ENCODE assay signal across 13 cellular contexts in the genomic region with DNA sequence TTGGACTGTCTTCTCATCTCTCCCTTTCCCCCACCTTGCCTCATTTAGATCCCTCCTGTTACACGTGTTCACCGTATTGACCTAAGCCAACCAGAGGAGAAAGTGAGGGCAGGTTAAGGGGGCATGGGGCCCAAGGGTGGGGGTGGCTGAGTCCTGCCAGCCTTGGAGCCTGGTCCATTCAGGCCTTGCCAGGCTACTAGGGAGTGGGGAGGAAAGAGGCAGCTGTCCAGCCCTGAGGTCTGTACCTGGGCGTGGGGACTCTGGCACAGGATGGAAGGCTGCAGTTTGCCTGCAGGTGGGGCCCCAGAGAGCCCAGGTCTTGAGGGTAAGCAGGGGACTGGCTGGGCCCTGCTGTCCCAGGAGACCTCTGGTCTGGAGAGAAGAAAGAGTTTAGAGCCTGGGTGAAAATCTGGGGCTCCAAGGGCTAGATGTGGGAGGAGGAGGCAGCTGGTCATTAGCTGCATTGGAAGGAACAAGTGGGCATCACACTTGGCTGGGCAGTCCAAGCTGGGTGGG.
DNase-seq lines count a peak whose midpoint lies in the region; TF ChIP-seq lines count a peak whose summit lies in the region.
"Had no signal": no experiment of that assay in that cellular context is flagged by ENCODE, and none has a peak within 500 bp of the region (broad histone marks: within the 10 kb centered on the region; RNA-seq: fewer than 3 reads in every experiment).

No MANE protein-coding gene starts in this region.

- peak overlapping the region; percentile 32; the same call in 1 of the 2 replicates for H3K9ac ChIP-seq in OCI-LY1 (ENCODE audit: low read length)

- H3K27ac ChIP-seq in OCI-LY1 (ENCODE audit: low read depth, low read length, poor library complexity, severe bottlenecking) (peak overlapping the region; percentile 97), left ventricle myocardium inferior (replicated peaks) (peak overlapping the region; percentile 86), temporal lobe (ENCODE audit: low read depth, low read length) (peak overlapping the region; percentile 48), substantia nigra (ENCODE audit: low read depth, low read length, poor library complexity, severe bottlenecking) (no peak overlapping the region)
- H3K27ac ChIP-seq: lower lobe of right lung had no signal

- TF ChIP-seq CTCF in OCI-LY1 (IDR thresholded peaks at IDR 0.05; ENCODE audit: low read length) (peak; percentile 30; the same call in 1 of the 2 replicates), left ventricle myocardium inferior (IDR thresholded peaks at IDR 0.05; ENCODE audit: borderline replicate concordance) (no peak)

- H3K9me3 ChIP-seq in OCI-LY1 (ENCODE audit: low read length): no peaks in the 10 kb centered on the region
- H3K9me3 ChIP-seq in left ventricle myocardium inferior (replicated peaks): no peaks in the 10 kb centered on the region
- H3K9me3 ChIP-seq: lower lobe of right lung had no signal

- H2AFZ ChIP-seq in OCI-LY1 (ENCODE audit: low read length): no peak overlapping the region

- no peak for DNase-seq in activated CD4-positive, alpha-beta T cell treated with anti-CD3 and anti-CD28 coated beads, Interleukin-2, amount 10 ng/mL, durations not matched to agents 24 days and 14 days
- no peak for DNase-seq in activated CD4-positive, alpha-beta T cell treated with anti-CD3 and anti-CD28 coated beads for 48 hours
- DNase-seq in left ventricle myocardium inferior (no peak), substantia nigra (lab: John Stamatoyannopoulos, UW) (no peak), ureter (ENCODE audit: low spot score) (no peak), SHP77 (lab: John Stamatoyannopoulos, UW) (no peak)
- DNase-seq: GF-D8, Kasumi-1, lower lobe of right lung, NCI-H510A, small intestine had no signal

- H3K27me3 Mint-ChIP-seq in activated CD4-positive, alpha-beta T cell treated with anti-CD3 and anti-CD28 coated beads, Interleukin-2, amount 10 ng/mL, durations not matched to agents 24 days and 14 days: no peaks in the 10 kb centered on the region

- H3K27ac Mint-ChIP-seq in activated CD4-positive, alpha-beta T cell treated with anti-CD3 and anti-CD28 coated beads, Interleukin-2, amount 10 ng/mL, durations not matched to agents 24 days and 14 days: peak overlapping the region; percentile 90

- intact Hi-C loops in activated CD4-positive, alpha-beta T cell treated with anti-CD3 and anti-CD28 coated beads, Interleukin-2, amount 10 ng/mL, durations not matched to agents 24 days and 14 days (cut with micrococcal nuclease): loop anchor here (5.0 kb wide), 1 partner anchor 36 kb away; no protein-coding TSS in a partner anchor
- intact Hi-C loops in left ventricle myocardium inferior (cut with micrococcal nuclease): loop anchor here (10.0 kb wide), 1 partner anchor 141 kb away; a partner anchor contains a TSS

- no peaks in the 10 kb centered on the region for H3K27me3 ChIP-seq in OCI-LY1 (ENCODE audit: insufficient read depth, low read length)
- no peaks in the 10 kb centered on the region for H3K27me3 ChIP-seq in left ventricle myocardium inferior (ENCODE audit: low read depth)

- H3K4me3 Mint-ChIP-seq in activated CD4-positive, alpha-beta T cell treated with anti-CD3 and anti-CD28 coated beads, Interleukin-2, amount 10 ng/mL, durations not matched to agents 24 days and 14 days: no peak overlapping the region

- no peaks in the 10 kb centered on the region for H3K9me2 ChIP-seq in OCI-LY1 (ENCODE audit: low read depth, low read length)

- H3K9me3 Mint-ChIP-seq in activated CD4-positive, alpha-beta T cell treated with anti-CD3 and anti-CD28 coated beads, Interleukin-2, amount 10 ng/mL, durations not matched to agents 24 days and 14 days: no peaks in the 10 kb centered on the region

- H3F3A ChIP-seq in OCI-LY1 (ENCODE audit: insufficient read depth, low read length): peaks cover 14% of the 10 kb centered on the region

- peaks cover 81% of the 10 kb centered on the region for H3K4me1 ChIP-seq in OCI-LY1 (ENCODE audit: insufficient read depth, low read length, severe bottlenecking)
- peaks cover 94% of the 10 kb centered on the region for H3K4me1 ChIP-seq in left ventricle myocardium inferior

- peaks cover 82% of the 10 kb centered on the region for H3K36me3 Mint-ChIP-seq in activated CD4-positive, alpha-beta T cell treated with anti-CD3 and anti-CD28 coated beads, Interleukin-2, amount 10 ng/mL, durations not matched to agents 24 days and 14 days (ENCODE audit: low read depth)

- H3K36me3 ChIP-seq in OCI-LY1 (ENCODE audit: insufficient read depth, low read length): peaks cover 85% of the 10 kb centered on the region
- peaks cover 29% of the 10 kb centered on the region for H3K36me3 ChIP-seq in left ventricle myocardium inferior

- H3K4me3 ChIP-seq in OCI-LY1 (ENCODE audit: low read depth, low read length, poor library complexity, severe bottlenecking): no peak overlapping the region
- peak overlapping the region; percentile 2 for H3K4me3 ChIP-seq in left ventricle myocardium inferior
- H3K4me3 ChIP-seq: lower lobe of right lung had no signal

- peaks cover 14% of the 10 kb centered on the region; the same call in 1 of the 2 replicates for H3K79me2 ChIP-seq in OCI-LY1 (ENCODE audit: insufficient read depth, low read length)

- peaks cover 86% of the 10 kb centered on the region for H3K4me1 Mint-ChIP-seq in activated CD4-positive, alpha-beta T cell treated with anti-CD3 and anti-CD28 coated beads, Interleukin-2, amount 10 ng/mL, durations not matched to agents 24 days and 14 days

- H3K4me2 ChIP-seq in OCI-LY1 (ENCODE audit: low read length): peak overlapping the region; percentile 21; the same call in 1 of the 2 replicates

- H4K20me1 ChIP-seq in OCI-LY1 (ENCODE audit: insufficient read depth, low read length): no peaks in the 10 kb centered on the region
